Comparison of ENCODE assay signal across 16 cellular contexts in the genomic region with DNA sequence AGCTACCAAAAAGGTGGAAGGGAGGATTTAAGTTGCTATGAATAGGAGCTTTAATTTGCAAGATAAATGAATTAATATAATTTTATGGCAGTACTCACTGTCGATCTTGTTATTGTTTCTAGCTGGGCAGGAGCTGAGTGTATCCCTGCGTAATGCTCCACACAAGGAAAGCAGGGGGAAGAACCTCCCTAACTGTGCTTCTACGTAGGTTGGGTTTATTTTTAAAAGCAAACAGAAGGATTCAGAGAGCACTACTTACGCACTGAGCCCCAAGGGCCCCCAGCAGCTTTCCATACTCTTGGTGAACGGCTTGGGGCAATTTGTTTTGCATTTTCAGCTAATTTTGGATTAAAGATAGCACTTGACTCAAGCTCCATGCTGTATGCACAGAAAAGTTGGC. TPM values are rescaled to one million over a fixed set of nuclear protein-coding genes. Genes with fewer than 3 reads are reported as not detected.
DNase-seq lines count a peak whose midpoint lies in the region; ATAC-seq and TF ChIP-seq lines count a peak whose summit lies in the region.
"Had no signal": no experiment of that assay in that cellular context is flagged by ENCODE, and none has a peak within 500 bp of the region (broad histone marks: within the 10 kb centered on the region; RNA-seq: fewer than 3 reads in every experiment).

No MANE protein-coding gene starts in this region.

- intact Hi-C loops in heart left ventricle (cut with DNase I), result loop anchor here in 3 of 10 donors (10.0 kb wide), 3 partner anchors 153 to 367 kb away; a partner anchor contains a TSS
- intact Hi-C loops in left ventricle myocardium superior (cut with micrococcal nuclease), result no loop called here
- intact Hi-C loops in vagina (cut with DNase I), result loop anchor here (5.0 to 10.0 kb wide), 2 partner anchors 40 to 193 kb away; no protein-coding TSS in a partner anchor
- intact Hi-C loops in CD4-positive, alpha-beta T cell (cut with DNase I, micrococcal nuclease), result no loop called here

- H3K4me1 Mint-ChIP-seq in T-helper 17 cell, result peaks cover 50% of the 10 kb centered on the region
- H3K4me1 Mint-ChIP-seq in endothelial cell (ENCODE audit: unreplicated experiment), result peaks cover 64% of the 10 kb centered on the region
- H3K4me1 Mint-ChIP-seq in type B pancreatic cell (ENCODE audit: unreplicated experiment), result peaks cover 33% of the 10 kb centered on the region
- H3K4me1 Mint-ChIP-seq in CD4-positive, alpha-beta T cell (ENCODE audit: low read depth), result peaks cover 36% of the 10 kb centered on the region

- H3K4me3 ChIP-seq in heart left ventricle, result no peak overlapping the region
- no peak overlapping the region for H3K4me3 ChIP-seq in vagina

- H3K4me1 ChIP-seq in heart left ventricle, result peaks cover 22 to 99% (median 77%) of the 10 kb centered on the region in 12 donors
- H3K4me1 ChIP-seq in vagina, result peaks cover 28% of the 10 kb centered on the region

- TF ChIP-seq CTCF in heart left ventricle (IDR thresholded peaks at IDR 0.05), result no peak
- no peak for TF ChIP-seq CTCF in endothelial cell (IDR thresholded peaks at IDR 0.05; ENCODE audit: unreplicated experiment)
- TF ChIP-seq CTCF in type B pancreatic cell (conservative IDR thresholded peaks at IDR 0.05), result no peak
- TF ChIP-seq CTCF in vagina (IDR thresholded peaks at IDR 0.05), result no peak
- TF ChIP-seq CTCF in CD4-positive, alpha-beta T cell (IDR thresholded peaks at IDR 0.05), result no peak

- H3K36me3 ChIP-seq in heart left ventricle (peaks cover 0 to 79% (median 45%) of the 10 kb centered on the region in 9 donors), vagina (peaks cover 0 to 12% of the 10 kb centered on the region in 2 donors)

- H3K27me3 Mint-ChIP-seq in T-helper 17 cell, result no peaks in the 10 kb centered on the region
- H3K27me3 Mint-ChIP-seq in endothelial cell (ENCODE audit: unreplicated experiment), result peaks cover 7% of the 10 kb centered on the region
- no peaks in the 10 kb centered on the region for H3K27me3 Mint-ChIP-seq in type B pancreatic cell
- H3K27me3 Mint-ChIP-seq in CD4-positive, alpha-beta T cell, result no peaks in the 10 kb centered on the region

- H3K9me3 Mint-ChIP-seq in endothelial cell (ENCODE audit: unreplicated experiment), result no peaks in the 10 kb centered on the region
- no peaks in the 10 kb centered on the region for H3K9me3 Mint-ChIP-seq in type B pancreatic cell
- no peaks in the 10 kb centered on the region for H3K9me3 Mint-ChIP-seq in CD4-positive, alpha-beta T cell
- H3K9me3 Mint-ChIP-seq: IgD-negative memory B cell had no signal

- peak overlapping the region; percentile 97 for H3K27ac Mint-ChIP-seq in T-helper 17 cell
- peak overlapping the region; percentile 57 for H3K27ac Mint-ChIP-seq in endothelial cell (ENCODE audit: unreplicated experiment)
- peak overlapping the region; percentile 56 for H3K27ac Mint-ChIP-seq in type B pancreatic cell
- no peak overlapping the region for H3K27ac Mint-ChIP-seq in CD4-positive, alpha-beta T cell

- no peak for TF ChIP-seq POLR2A in heart left ventricle (IDR thresholded peaks at IDR 0.05)
- no peak for TF ChIP-seq POLR2A in vagina (IDR thresholded peaks at IDR 0.05)

- CTCF ChIA-PET in CD4-positive, alpha-beta T cell (lab: Charles Lee), result interaction anchor here (0.6 to 2.0 kb wide), 3 partner anchors 153 to 529 kb away, joined by 3 to 5 read pairs (median 3); no protein-coding TSS in a partner anchor

- H3K27me3 ChIP-seq in heart left ventricle (no peaks in the 10 kb centered on the region), vagina (no peaks in the 10 kb centered on the region)
- no peaks in the 10 kb centered on the region for H3K27me3 ChIP-seq in CD4-positive, alpha-beta T cell (ENCODE audit: control insufficient read depth, insufficient read depth, low read length)

- 69 to 83% (median 73%) methylated on average over 5 of the region's 5 CpGs for WGBS in heart left ventricle, 4 donors

- DNase-seq in heart left ventricle (no peak), left ventricle myocardium superior (no peak), T-helper 17 cell (no peak), endothelial cell (ENCODE audit: low spot score) (no peak), type B pancreatic cell (ENCODE audit: extremely low spot score, unreplicated experiment) (no peak), AG08395 (ENCODE audit: low spot score) (no peak), vagina (ENCODE audit: extremely low spot score in 2 of 2) (no peak)
- DNase-seq in CD4-positive, alpha-beta T cell, result no peak
- DNase-seq: HCEC 1CT, MV-4-11, NCI-H146, NCI-H2081 treated with DMSO at 0.1 percent for 48 hours, NCI-H2227 treated with DMSO at 0.1 percent for 48 hours, NCI-H526, OCI-M1 had no signal

- H3K27ac ChIP-seq in heart left ventricle (peak overlapping the region in 11 of 12 donors; percentile 22 to 97 (median 90)), vagina (no peak overlapping the region)
- no peak overlapping the region for H3K27ac ChIP-seq in CD4-positive, alpha-beta T cell (ENCODE audit: low read depth, low read length)

- H3K4me3 Mint-ChIP-seq in T-helper 17 cell (no peak overlapping the region), endothelial cell (ENCODE audit: unreplicated experiment) (peak overlapping the region; percentile 56), type B pancreatic cell (no peak overlapping the region)
- no peak overlapping the region for H3K4me3 Mint-ChIP-seq in CD4-positive, alpha-beta T cell
- H3K4me3 Mint-ChIP-seq: IgD-negative memory B cell had no signal

- POLR2A ChIA-PET in CD4-positive, alpha-beta T cell (lab: Charles Lee), result interaction anchor here (1.1 kb wide), 1 partner anchor 9 kb away, joined by 3 read pairs; no protein-coding TSS in a partner anchor

- H3K9me3 ChIP-seq in heart left ventricle (no peaks in the 10 kb centered on the region), T-helper 17 cell (ENCODE audit: control insufficient read depth, low read length, poor library complexity, severe bottlenecking) (no peaks in the 10 kb centered on the region), vagina (no peaks in the 10 kb centered on the region)
- H3K9me3 ChIP-seq in CD4-positive, alpha-beta T cell (ENCODE audit: control insufficient read depth, low read length), result no peaks in the 10 kb centered on the region

- H3K36me3 Mint-ChIP-seq in T-helper 17 cell (ENCODE audit: low read depth), result peaks cover 9% of the 10 kb centered on the region
- peaks cover 48% of the 10 kb centered on the region for H3K36me3 Mint-ChIP-seq in endothelial cell (ENCODE audit: low read depth, unreplicated experiment)
- peaks cover 30% of the 10 kb centered on the region for H3K36me3 Mint-ChIP-seq in type B pancreatic cell
- H3K36me3 Mint-ChIP-seq in CD4-positive, alpha-beta T cell (ENCODE audit: low read depth), result peaks cover 51% of the 10 kb centered on the region

- ATAC-seq in heart left ventricle (no peak), left ventricle myocardium superior (no peak), T-helper 17 cell (no peak)
- no peak for ATAC-seq in CD4-positive, alpha-beta T cell (ENCODE audit: poor library complexity)

RNA-seq across cellular contexts. Expression of a gene that starts 9.6 kb away (rescaled TPM):
- 10 to 100 TPM in 7 of 9 donors, 1 to 10 TPM in 2; 5.5 to 36.4 (median 16.1) TPM for total RNA-seq in heart left ventricle
- polyA plus RNA-seq in heart left ventricle, result 10 to 100 TPM in 1 of 2 donors, 1 to 10 TPM in 1; 3.5 to 42.7 TPM
- total RNA-seq in left ventricle myocardium superior, result 7.1 TPM
- 100 to 1,000 TPM in 1 of 2 donors, 10 to 100 TPM in 1; 91.9 to 147 TPM for total RNA-seq in T-helper 17 cell
- 46.0 TPM for total RNA-seq in endothelial cell (ENCODE audit: unreplicated experiment)
- 16.3 and 61.6 TPM in 2 replicates for total RNA-seq in type B pancreatic cell (ENCODE audit: low replicate concordance)
- total RNA-seq in vagina, result 75.1 TPM
- total RNA-seq in CD4-positive, alpha-beta T cell, result 10 to 100 TPM; 64.3 to 66.2 TPM

Comparison
In these comparisons a context has a peak if more than half of its experiments do, and no peak if none do; other contexts are left out.
1. H3K27ac ChIP-seq: peak in heart left ventricle (11 of 12); none in vagina (single experiment) and CD4-positive, alpha-beta T cell (single experiment).